Comparison of ENCODE assay signal across 12 cellular contexts in the genomic region with DNA sequence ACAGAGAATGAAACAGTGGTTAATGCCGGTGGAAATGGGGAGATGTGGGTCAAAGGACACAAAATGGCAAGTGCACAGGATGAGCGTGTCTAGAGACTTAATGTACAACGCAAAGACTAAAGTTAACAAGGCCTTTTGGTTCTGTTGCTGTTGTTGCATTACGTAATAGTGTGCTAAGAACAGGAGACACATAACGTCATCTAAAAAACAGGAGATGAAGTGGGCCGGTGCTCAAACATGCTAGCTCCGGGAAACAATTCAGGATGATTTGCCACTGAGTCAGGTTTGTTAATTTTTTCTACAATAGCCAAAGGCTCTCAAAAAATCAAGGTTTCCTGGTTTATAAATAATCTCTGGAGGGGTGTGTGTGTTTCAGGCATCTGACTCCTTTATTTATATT. TPM values are rescaled to one million over a fixed set of nuclear protein-coding genes. Genes with fewer than 3 reads are reported as not detected.
DNase-seq lines count a peak whose midpoint lies in the region; ATAC-seq, FAIRE-seq and TF ChIP-seq lines count a peak whose summit lies in the region.
"Had no signal": no experiment of that assay in that cellular context is flagged by ENCODE, and none has a peak within 500 bp of the region (broad histone marks: within the 10 kb centered on the region; RNA-seq: fewer than 3 reads in every experiment).

No MANE protein-coding gene starts in this region.

- H3K4ac ChIP-seq in H1 (replicated peaks; ENCODE audit: insufficient read length, low read depth, low read length), result no peak overlapping the region

- H2AK5ac ChIP-seq in H1 (ENCODE audit: low read depth, low read length), result no peak overlapping the region

- no peak overlapping the region for H2AFZ ChIP-seq in H1 (ENCODE audit: low read length)

- H2BK15ac ChIP-seq in H1 (ENCODE audit: low read length), result no peak overlapping the region

- no peak overlapping the region for H2BK20ac ChIP-seq in H1 (ENCODE audit: low read length)

- no peak overlapping the region for H3K9ac ChIP-seq in H1 (replicated peaks in 1 of 4; ENCODE audit: extremely low read depth in 1 of 4, low read depth in 3 of 4, low read length in 3 of 4)

- 84% methylated on average over 7 of the region's 7 CpGs; no CpG with 5 or more reads in 1 of the 2 experiments for WGBS in H1 (ENCODE audit: extremely low coverage in 1 of 2, insufficient coverage in 1 of 2, insufficient read length in 1 of 2, insufficient replicate concordance in 2 of 2, low coverage in 1 of 2, low lambda C conversion rate in 2 of 2, missing lambda C conversion rate in 1 of 2), 2 experiments

- no peak overlapping the region for H4K91ac ChIP-seq in H1 (replicated peaks; ENCODE audit: insufficient read length, low read length)

- DNase-seq in AG04450 (ENCODE audit: low read depth, low spot score) (peak; percentile 77), MV-4-11 (lab: John Stamatoyannopoulos, UW) (peak; percentile 34), H1 (ENCODE audit: low read depth in 1 of 2, low spot score in 2 of 2) (no peak), myocyte (ENCODE audit: low read depth) (peak; percentile 23), GOT3 (lab: John Stamatoyannopoulos, UW) (no peak)
- DNase-seq in activated CD8-positive, alpha-beta memory T cell treated with anti-CD3 and anti-CD28 coated beads for 24 hours, result no peak
- no peak for DNase-seq in CD8-positive, alpha-beta memory T cell
- DNase-seq: activated B cell treated with CpG ODN at 0.5 μM for 24 hours, anterior cingulate cortex, COR-L47 had no signal

- ATAC-seq in GM18858 (IDR thresholded peaks at IDR 0.05; ENCODE audit: unreplicated experiment), result no peak

- H3K27ac ChIP-seq in AG04450 (ENCODE audit: low read depth, low read length) (peak overlapping the region; percentile 84), H1 (ENCODE audit: low read depth, low read length) (no peak overlapping the region)
- H3K27ac ChIP-seq in CD8-positive, alpha-beta memory T cell (ENCODE audit: low read depth, low read length), result no peak overlapping the region

- H3K23me2 ChIP-seq in H1 (ENCODE audit: low read depth, low read length), result no peaks in the 10 kb centered on the region

- TF ChIP-seq EP300 in H1 (IDR thresholded peaks at IDR 0.05; ENCODE audit: borderline replicate concordance in 1 of 2, low read depth in 2 of 2, low read length in 2 of 2), result no peak

- H3K9me3 ChIP-seq in AG04450 (ENCODE audit: control insufficient read depth, insufficient read depth, low read length), result no peaks in the 10 kb centered on the region
- no peaks in the 10 kb centered on the region for H3K9me3 ChIP-seq in H1 (ENCODE audit: insufficient read depth in 2 of 2, low read depth in 1 of 2, low read length in 1 of 2)
- no peaks in the 10 kb centered on the region for H3K9me3 ChIP-seq in CD8-positive, alpha-beta memory T cell (ENCODE audit: low read length)

- peaks cover 0 to 20% (median 4%) of the 10 kb centered on the region in 4 experiments; a peak in 4 of 7 replicates for H3K4me1 ChIP-seq in H1 (replicated peaks in 1 of 4; ENCODE audit: control insufficient read depth in 3 of 4, insufficient read depth in 4 of 4, low read length in 3 of 4)
- no peaks in the 10 kb centered on the region for H3K4me1 ChIP-seq in CD8-positive, alpha-beta memory T cell (ENCODE audit: insufficient read depth, low read length)

- H3K4me3 ChIP-seq in AG04450 (ENCODE audit: low read depth, low read length) (no peak overlapping the region), H1 (ENCODE audit: extremely low read depth in 1 of 4, insufficient read depth in 2 of 4, low read depth in 3 of 4, low read length in 4 of 4) (no peak overlapping the region)
- no peak overlapping the region for H3K4me3 ChIP-seq in CD8-positive, alpha-beta memory T cell (ENCODE audit: low read length)

- no peak overlapping the region for H2BK5ac ChIP-seq in H1 (ENCODE audit: low read depth, low read length)

- H3K18ac ChIP-seq in H1 (ENCODE audit: extremely low read depth, low read length), result no peak overlapping the region

- POLR2A ChIA-PET in AG04450 (lab: Yijun Ruan, JAX) (no interaction called here), H1 (lab: Charles Lee; ENCODE audit: partially characterized antibody) (no interaction called here)
- POLR2A ChIA-PET in CD8-positive, alpha-beta memory T cell (lab: Charles Lee), result no interaction called here

- no peak overlapping the region for H3K4me3 Mint-ChIP-seq in CD8-positive, alpha-beta memory T cell
- H3K4me3 Mint-ChIP-seq: activated B cell treated with CpG ODN at 0.5 μM for 24 hours, memory B cell had no signal

- no peak overlapping the region for H3K4me2 ChIP-seq in H1 (ENCODE audit: insufficient read depth in 1 of 2, low read depth in 2 of 2, low read length in 2 of 2)

- CTCF ChIA-PET in AG04450 (lab: Charles Lee), result no interaction called here
- CTCF ChIA-PET in H1 (lab: Charles Lee; ENCODE audit: partially characterized antibody), result interaction anchor here (0.8 to 1.2 kb wide), 2 partner anchors 16 to 22 kb away, joined by 3 to 4 read pairs; no protein-coding TSS in a partner anchor
- CTCF ChIA-PET in CD8-positive, alpha-beta memory T cell (lab: Charles Lee), result no interaction called here

- no peaks in the 10 kb centered on the region for H3K79me2 ChIP-seq in H1 (ENCODE audit: control insufficient read depth in 1 of 2, insufficient read depth in 2 of 2, low read length in 2 of 2)

- no peak for FAIRE-seq in H1 (lab: Jason Lieb, UNC)

- H3K14ac ChIP-seq in H1 (ENCODE audit: insufficient read length), result no peak overlapping the region

- no peak overlapping the region for H2BK12ac ChIP-seq in H1 (ENCODE audit: low read depth, low read length)

- no peaks in the 10 kb centered on the region for H3K27me3 Mint-ChIP-seq in CD8-positive, alpha-beta memory T cell
- H3K27me3 Mint-ChIP-seq: activated B cell treated with CpG ODN at 0.5 μM for 24 hours, memory B cell had no signal

- no peak for TF ChIP-seq CTCF in AG04450 (IDR thresholded peaks at IDR 0.05; ENCODE audit: low read depth, low read length)
- no peak for TF ChIP-seq CTCF in H1 (IDR thresholded peaks at IDR 0.05; ENCODE audit: control extremely low read depth in 1 of 3, insufficient read depth in 1 of 3, low read depth in 1 of 3, low read length in 3 of 3)

- H4K20me1 ChIP-seq in H1 (replicated peaks in 1 of 2; ENCODE audit: control insufficient read depth in 1 of 2, insufficient read depth in 2 of 2, low read length in 2 of 2), result peaks cover 0 to 2% of the 10 kb centered on the region in 2 experiments

- no peak for TF ChIP-seq POLR2A in H1 (IDR thresholded peaks at IDR 0.05; ENCODE audit: control extremely low read depth in 1 of 2, low read depth in 2 of 2, low read length in 2 of 2)

- H3K36me3 Mint-ChIP-seq in CD8-positive, alpha-beta memory T cell, result peaks cover 2 to 12% (median 3%) of the 10 kb centered on the region in 3 donors

- no peaks in the 10 kb centered on the region for H3K36me3 ChIP-seq in H1 (ENCODE audit: control insufficient read depth in 2 of 4, insufficient read depth in 4 of 4, low read length in 3 of 4)
- H3K36me3 ChIP-seq in CD8-positive, alpha-beta memory T cell (ENCODE audit: insufficient read depth, low read length), result no peaks in the 10 kb centered on the region

- peak overlapping the region in 1 of 8 donors; percentile 15 for H3K27ac Mint-ChIP-seq in CD8-positive, alpha-beta memory T cell
- H3K27ac Mint-ChIP-seq: activated B cell treated with CpG ODN at 0.5 μM for 24 hours had no signal

- no peak overlapping the region for H3K56ac ChIP-seq in H1 (replicated peaks; ENCODE audit: insufficient read length, low read depth, low read length)

- H3K27me3 ChIP-seq in AG04450 (ENCODE audit: control insufficient read depth, insufficient read depth, low read length), result no peaks in the 10 kb centered on the region
- no peaks in the 10 kb centered on the region for H3K27me3 ChIP-seq in H1 (replicated peaks in 1 of 4; ENCODE audit: control insufficient read depth in 3 of 4, extremely low read depth in 1 of 4, insufficient read depth in 3 of 4, low read length in 3 of 4)
- H3K27me3 ChIP-seq in CD8-positive, alpha-beta memory T cell (ENCODE audit: insufficient read depth, low read length, poor library complexity, severe bottlenecking), result no peaks in the 10 kb centered on the region

- H3K23ac ChIP-seq in H1 (ENCODE audit: insufficient read length), result no peak overlapping the region

- H4K8ac ChIP-seq in H1 (ENCODE audit: extremely low read depth, insufficient read depth, low read length), result no peak overlapping the region

- no peaks in the 10 kb centered on the region for H3K9me3 Mint-ChIP-seq in CD8-positive, alpha-beta memory T cell
- H3K9me3 Mint-ChIP-seq: activated B cell treated with CpG ODN at 0.5 μM for 24 hours, memory B cell had no signal

- H4K5ac ChIP-seq in H1 (ENCODE audit: insufficient read length, low read depth, low read length), result no peak overlapping the region

- H3K79me1 ChIP-seq in H1 (ENCODE audit: low read depth, low read length), result peaks cover 7% of the 10 kb centered on the region; the same call in 1 of the 2 replicates

- H3K4me1 Mint-ChIP-seq in CD8-positive, alpha-beta memory T cell, result peaks cover 22 to 43% (median 35%) of the 10 kb centered on the region in 3 donors

- H2BK120ac ChIP-seq in H1 (replicated peaks; ENCODE audit: low read depth, low read length), result no peak overlapping the region

- no peak for TF ChIP-seq RAD21 in H1 (IDR thresholded peaks at IDR 0.05 in 1 of 2, conservative IDR thresholded peaks at IDR 0.05 in 1 of 2; ENCODE audit: low read depth in 2 of 2, low read length in 2 of 2)

TF ChIP-seq in H1, 55 proteins besides CTCF, POLR2A, EP300 and RAD21:
- no peak for TF ChIP-seq TAF1 (IDR thresholded peaks at IDR 0.05; ENCODE audit: low read depth, low read length)
- peak; percentile 70 for TF ChIP-seq CEBPB (IDR thresholded peaks at IDR 0.05; ENCODE audit: low read depth, low read length)

RNA-seq across cellular contexts. Expression of a gene that starts 55.5 kb away (rescaled TPM):
- polyA plus RNA-seq in AG04450 (2011; rRNA removed), result 7.9 and 8.7 TPM in 2 replicates
- polyA minus RNA-seq in AG04450 (2011; rRNA and poly(A)+ RNA removed), result 24.8 and 25.9 TPM in 2 replicates
- total RNA-seq in H1 (2021; fragmentation: NEBNext Ultra II Directional; extraction: Animal tissue kit (Norgen Biotek cat#: 25700)), result 23.9 and 24.6 TPM in 2 replicates
- 4.7 and 5.5 TPM in 2 replicates for polyA plus RNA-seq in H1 (2011; rRNA removed)
- 4.5 TPM for polyA plus RNA-seq in H1 (2011; cell fraction: cytosol; rRNA removed)
- polyA plus RNA-seq in H1 (2011; cell fraction: nucleus; rRNA removed), result 7.4 TPM
- polyA plus RNA-seq in H1 (2012, experiment 1 of 2), result 6.5 to 9.8 TPM (median 8.0 TPM) in 4 replicates
- 2.1 TPM for polyA plus RNA-seq in H1 (2012, experiment 2 of 2)
- 14.5 TPM for polyA plus RNA-seq in H1 (2013, experiment 1 of 2)
- polyA plus RNA-seq in H1 (2013, experiment 2 of 2), result 14.1 TPM
- 14.5 and 14.8 TPM in 2 replicates for polyA minus RNA-seq in H1 (2011; rRNA and poly(A)+ RNA removed)
- 9.9 TPM for polyA minus RNA-seq in H1 (2011; cell fraction: cytosol; rRNA and poly(A)+ RNA removed)
- polyA minus RNA-seq in H1 (2011; cell fraction: nucleus; rRNA and poly(A)+ RNA removed), result 22.1 TPM
- 4.6 and 9.7 TPM in 2 replicates for total RNA-seq in myocyte
- 5.3 TPM for polyA plus RNA-seq in myocyte (2012)
- total RNA-seq in CD8-positive, alpha-beta memory T cell, result 10 to 100 TPM; 49.3 to 51.5 TPM
- polyA plus RNA-seq in CD8-positive, alpha-beta memory T cell, result 6.0 TPM

Comparison
In these comparisons a context has a peak if more than half of its experiments do, and no peak if none do; other contexts are left out.
1. DNase-seq: peak in AG04450 (single experiment), MV-4-11 (single experiment) and myocyte (single experiment); none in H1 (0 of 2), GOT3 (single experiment), activated CD8-positive, alpha-beta memory T cell treated with anti-CD3 and anti-CD28 coated beads for 24 hours (single experiment) and CD8-positive, alpha-beta memory T cell (0 of 5).